ENCODE assay signal across 17 cellular contexts in genomic region chr1:245622332-245623014, GRCh38.
"Had no signal": no experiment of that assay in that cellular context is flagged by ENCODE, and none has a peak within 500 bp of the region (broad histone marks: within the 10 kb centered on the region; RNA-seq: fewer than 3 reads in every experiment).

No MANE protein-coding gene starts in this region.

- ATAC-seq: gastroesophageal sphincter, heart left ventricle had no signal

- H3K9me3 ChIP-seq: gastroesophageal sphincter, heart left ventricle, suprapubic skin, transverse colon had no signal

- H3K27ac ChIP-seq: brain microvascular endothelial cell, gastroesophageal sphincter, heart left ventricle, suprapubic skin, transverse colon had no signal

- H3K4me1 ChIP-seq: gastroesophageal sphincter, heart left ventricle, suprapubic skin, transverse colon had no signal

- H3K4me3 ChIP-seq: gastroesophageal sphincter, heart left ventricle, lung, suprapubic skin, transverse colon had no signal

- H3K27me3 ChIP-seq: brain microvascular endothelial cell, gastroesophageal sphincter, heart left ventricle, suprapubic skin, transverse colon had no signal

- DNase-seq: activated CD4-positive, alpha-beta T cell treated with anti-CD3 and anti-CD28 coated beads, Interleukin-2, amount 10 ng/mL, durations not matched to agents 7 days and 5 days; activated CD8-positive, alpha-beta memory T cell treated with anti-CD3 and anti-CD28 coated beads, Interleukin-2, amount 50 U/mL, for 4 hours; activated effector memory CD4-positive, alpha-beta T cell treated with anti-CD3 and anti-CD28 coated beads, Interleukin-2, amount 50 U/mL, for 16 hours; activated naive CD4-positive, alpha-beta T cell treated with anti-CD3 and anti-CD28 coated beads, Interleukin-2, amount 50 U/mL, for 16 hours; activated T-cell treated with anti-CD3 and anti-CD28 coated beads, Interleukin-2, amount 50 U/mL, for 48 hours; aorta; brain microvascular endothelial cell; cortex of kidney; effector CD4-positive, alpha-beta T cell; heart left ventricle; midbrain; T-helper 1 cell; T1000; transverse colon had no signal

- H3K36me3 ChIP-seq: brain microvascular endothelial cell, gastroesophageal sphincter, heart left ventricle, suprapubic skin, transverse colon had no signal
